Comparison of ENCODE assay signal across 25 cellular contexts in the genomic region with DNA sequence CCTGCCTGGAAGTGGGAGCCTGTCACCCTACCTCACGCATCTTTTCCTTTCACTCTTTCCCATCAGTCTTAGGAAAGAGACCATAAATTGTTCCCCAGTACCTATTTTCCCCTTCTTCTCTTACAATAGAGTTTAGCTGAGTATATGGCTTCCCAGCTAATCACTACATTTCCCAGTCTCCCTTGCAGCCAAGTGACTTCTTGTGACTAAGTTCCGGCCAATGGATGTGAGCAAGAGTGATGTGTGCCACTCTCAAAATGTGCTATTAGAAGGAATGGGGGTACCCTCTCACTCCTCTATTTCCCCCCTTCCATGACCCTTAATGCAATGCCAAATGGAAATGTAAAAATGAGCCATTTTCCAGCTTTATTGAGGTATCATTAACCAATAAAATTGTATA.
"Had no signal": no experiment of that assay in that cellular context is flagged by ENCODE, and none has a peak within 500 bp of the region (broad histone marks: within the 10 kb centered on the region; RNA-seq: fewer than 3 reads in every experiment).

No MANE protein-coding gene starts in this region.

- FAIRE-seq: astrocyte, TTC549 had no signal

- DNase-seq: activated CD4-positive, alpha-beta T cell treated with anti-CD3 and anti-CD28 coated beads for 36 hours; activated CD4-positive, alpha-beta T cell treated with anti-CD3 and anti-CD28 coated beads, Interleukin-2, amount 10 ng/mL, durations not matched to agents 7 days and 5 days; activated CD4-positive, alpha-beta T cell treated with anti-CD3 and anti-CD28 coated beads, Interleukin-2, amount 50 U/mL, for 48 hours; activated CD8-positive, alpha-beta T cell treated with anti-CD3 and anti-CD28 coated beads, Interleukin-2, amount 10 ng/mL, durations not matched to agents 7 days and 5 days; activated gamma-delta T cell treated with Interleukin-2 at 50 U/mL for 16 hours; activated naive CD4-positive, alpha-beta T cell treated with anti-CD3 and anti-CD28 coated beads for 36 hours; activated T-cell treated with anti-CD3 and anti-CD28 coated beads, Interleukin-2, amount 50 U/mL, for 24 hours; adrenal gland; body of pancreas; Kasumi-1; MG63; NCI-H1048; NCI-H1105 treated with DMSO at 0.1 percent for 48 hours; NCI-H1436; NCI-H1694; NCI-H2029; NCI-H345; NCI-H524 treated with DMSO at 0.1 percent for 48 hours; SHP77; SJCRH30 had no signal

- ATAC-seq: activated CD4-positive, alpha-beta T cell treated with anti-CD3 and anti-CD28 coated beads for 36 hours; activated CD4-positive, CD25-positive, alpha-beta regulatory T cell treated with anti-CD3 and anti-CD28 coated beads, Interleukin-2, amount 50 U/mL, for 24 hours; activated CD8-positive, alpha-beta T cell treated with anti-CD3 and anti-CD28 coated beads, Interleukin-2, amount 10 ng/mL, durations not matched to agents 7 days and 5 days; activated naive CD4-positive, alpha-beta T cell treated with anti-CD3 and anti-CD28 coated beads, Interleukin-2, amount 50 U/mL, for 72 hours; body of pancreas; WTC11 had no signal
